Comparison of ENCODE assay signal across 9 cellular contexts in genomic region chr2:102005989-102006885, GRCh38. TPM values are rescaled to one million over a fixed set of nuclear protein-coding genes. Genes with fewer than 3 reads are reported as not detected.
DNase-seq lines count a peak whose midpoint lies in the region; FAIRE-seq and TF ChIP-seq lines count a peak whose summit lies in the region.
"Had no signal": no experiment of that assay in that cellular context is flagged by ENCODE, and none has a peak within 500 bp of the region (broad histone marks: within the 10 kb centered on the region; RNA-seq: fewer than 3 reads in every experiment).

No MANE protein-coding gene starts in this region.

- TF ChIP-seq POLR2A in GM12891 (IDR thresholded peaks at IDR 0.05; ENCODE audit: low read depth, low read length) (no peak), prostate gland (IDR thresholded peaks at IDR 0.05) (no peak)

- peaks cover 9% of the 10 kb centered on the region for H3K27me3 ChIP-seq in AG04450 (ENCODE audit: control insufficient read depth, insufficient read depth, low read length)
- H3K27me3 ChIP-seq in KMS-11 (ENCODE audit: insufficient read depth, low read depth), result no peaks in the 10 kb centered on the region
- H3K27me3 ChIP-seq in prostate gland (replicated peaks; ENCODE audit: insufficient read depth), result no peaks in the 10 kb centered on the region

- CTCF ChIA-PET in AG04450 (lab: Charles Lee), result interaction anchor here (0.5 to 5.4 kb wide), 48 partner anchors 9 to 609 kb away, joined by 3 to 99 read pairs (median 4); partner anchors contain the start of gene IL18R1

- TF ChIP-seq CTCF in AG04450 (IDR thresholded peaks at IDR 0.05; ENCODE audit: low read depth, low read length) (peak; percentile 76), KMS-11 (conservative IDR thresholded peaks at IDR 0.05; ENCODE audit: low read depth, low read length) (peak; percentile 56), WI38 (IDR thresholded peaks at IDR 0.05; ENCODE audit: low read depth, low read length) (peak; percentile 71), prostate gland (IDR thresholded peaks at IDR 0.05) (peak in 3 of 4 experiments; percentile 31 to 59 (median 55))

- H3K9me3 ChIP-seq in AG04450 (ENCODE audit: control insufficient read depth, insufficient read depth, low read length) (no peaks in the 10 kb centered on the region), prostate gland (no peaks in the 10 kb centered on the region)

- no peak overlapping the region for H3K4me2 ChIP-seq in KMS-11

- H3K36me3 ChIP-seq in KMS-11 (ENCODE audit: insufficient read depth) (no peaks in the 10 kb centered on the region), prostate gland (no peaks in the 10 kb centered on the region)

- H3K79me2 ChIP-seq in KMS-11 (ENCODE audit: insufficient read depth, low read depth), result no peaks in the 10 kb centered on the region

- H3K27ac ChIP-seq in AG04450 (ENCODE audit: low read depth, low read length) (no peak overlapping the region), KMS-11 (no peak overlapping the region), prostate gland (no peak overlapping the region)
- H3K27ac ChIP-seq: epithelial cell of prostate had no signal

- FAIRE-seq in GM12891 (lab: Jason Lieb, UNC), result no peak

- DNase-seq in AG04450 (ENCODE audit: low read depth, low spot score) (no peak), GM12891 (ENCODE audit: insufficient read length, low spot score) (peak; percentile 26), glomerular endothelial cell (ENCODE audit: extremely low read depth, low read depth, low spot score) (peak; percentile 33), prostate gland (ENCODE audit: low spot score) (peak; percentile 32), NCI-H1048 (lab: John Stamatoyannopoulos, UW) (no peak), DMS79 treated with DMSO at 0.1 percent for 48 hours (lab: John Stamatoyannopoulos, UW) (no peak)

- H4K20me1 ChIP-seq in KMS-11 (ENCODE audit: insufficient read depth), result no peaks in the 10 kb centered on the region

- H3K9ac ChIP-seq in KMS-11, result no peak overlapping the region

- 77% methylated on average over 15 of the region's 15 CpGs for WGBS in prostate gland

- no peak overlapping the region for H2AFZ ChIP-seq in KMS-11 (ENCODE audit: low read depth)

- POLR2A ChIA-PET in AG04450 (lab: Yijun Ruan, JAX), result interaction anchor here (0.6 to 1.3 kb wide), 2 partner anchors 135 to 235 kb away, joined by 3 to 5 read pairs; no protein-coding TSS in a partner anchor

- intact Hi-C loops in prostate gland (cut with DNase I), result loop anchor here (10.0 kb wide), 1 partner anchor 439 kb away; no protein-coding TSS in a partner anchor

- H3K4me1 ChIP-seq in KMS-11 (ENCODE audit: low read depth, poor library complexity, severe bottlenecking) (no peaks in the 10 kb centered on the region), prostate gland (replicated peaks) (no peaks in the 10 kb centered on the region)

- H3K4me3 ChIP-seq in AG04450 (ENCODE audit: low read depth, low read length) (no peak overlapping the region), KMS-11 (IDR thresholded peaks at IDR 0.05; ENCODE audit: insufficient read depth, low read depth, low read length) (no peak overlapping the region), WI38 (ENCODE audit: low read depth, low read length) (no peak overlapping the region), prostate gland (no peak overlapping the region)

TF ChIP-seq in GM12891, 5 proteins besides CTCF, POLR2A, EP300 and RAD21:
- no peak for TF ChIP-seq POLR2AphosphoS5 (IDR thresholded peaks at IDR 0.05; ENCODE audit: low read depth, low read length)
- TF ChIP-seq TAF1 (IDR thresholded peaks at IDR 0.05; ENCODE audit: low read depth, low read length), result no peak
- TF ChIP-seq PAX5 (IDR thresholded peaks at IDR 0.05; ENCODE audit: insufficient read depth, low read length, severe bottlenecking), result no peak
- TF ChIP-seq POU2F2 (IDR thresholded peaks at IDR 0.05; ENCODE audit: low read depth, low read length), result no peak
- TF ChIP-seq SPI1 (IDR thresholded peaks at IDR 0.05; ENCODE audit: low read depth, low read length), result no peak
TF ChIP-seq in GM12891: peak in this region for 0.

RNA-seq across cellular contexts. Expression of gene IL1R2, which starts 14.5 kb away (rescaled TPM):
- polyA plus RNA-seq in AG04450 (2011; rRNA removed), result 0.35 and 0.41 TPM in 2 replicates
- not detected in 2 replicates for polyA minus RNA-seq in AG04450 (2011; rRNA and poly(A)+ RNA removed)
- 0.62 TPM for polyA plus RNA-seq in GM12891 (2012; ENCODE audit: low read depth, missing spikeins)
- total RNA-seq in glomerular endothelial cell (not detected in 2 replicates), prostate gland (10 to 100 TPM in 1 of 2 donors, 1 to 10 TPM in 1; 6.9 to 11.4 TPM)

Comparison
In these comparisons a context has a peak if more than half of its experiments do, and no peak if none do; other contexts are left out.
1. DNase-seq: peak in GM12891 (single experiment), glomerular endothelial cell (single experiment) and prostate gland (single experiment); none in AG04450 (single experiment), NCI-H1048 (single experiment) and DMS79 treated with DMSO at 0.1 percent for 48 hours (single experiment).
2. Peak in every context shown above with its lines, with median percentiles within 50 percentile points of each other: CTCF ChIP-seq.